Comparison of ENCODE assay signal across 18 cellular contexts in genomic region chr15:36988947-36989346, GRCh38.
"Had no signal": no experiment of that assay in that cellular context is flagged by ENCODE, and none has a peak within 500 bp of the region (broad histone marks: within the 10 kb centered on the region; RNA-seq: fewer than 3 reads in every experiment).

No MANE protein-coding gene starts in this region.

- H3K4me3 ChIP-seq: esophagus squamous epithelium, hepatocyte, lung had no signal

- ATAC-seq: activated CD4-positive, CD25-positive, alpha-beta regulatory T cell treated with anti-CD3 and anti-CD28 coated beads, Interleukin-2, amount 50 U/mL, for 24 hours; activated T-cell treated with anti-CD3 and anti-CD28 coated beads, Interleukin-2, amount 50 U/mL, for 4 hours; SK-N-SH treated with all-trans-retinoic acid at 6 μM for 48 hours; stimulated activated naive CD8-positive, alpha-beta T cell treated with anti-CD3 and anti-CD28 coated beads, Interleukin-15, Interleukin-2, amounts not matched to agents 100 U/mL and 50 U/mL, for 24 hours; T-cell had no signal

- H3K27me3 ChIP-seq: esophagus squamous epithelium, hepatocyte had no signal

- H3K27ac ChIP-seq: esophagus squamous epithelium, hepatocyte had no signal

- H3K9me3 ChIP-seq: esophagus squamous epithelium had no signal

- DNase-seq: activated CD4-positive, alpha-beta T cell treated with anti-CD3 and anti-CD28 coated beads, Interleukin-2, amount 50 U/mL, for 1 hour; activated CD8-positive, alpha-beta memory T cell treated with anti-CD3 and anti-CD28 coated beads, Interleukin-2, amount 50 U/mL, for 4 hours; activated naive CD4-positive, alpha-beta T cell treated with anti-CD3 and anti-CD28 coated beads for 36 hours; activated T-cell treated with anti-CD3 and anti-CD28 coated beads, Interleukin-2, amount 50 U/mL, for 4 hours; aorta; effector CD4-positive, alpha-beta T cell; esophagus squamous epithelium; islet precursor cell; occipital lobe; posterior cingulate gyrus; retina; stimulated activated naive CD8-positive, alpha-beta T cell treated with anti-CD3 and anti-CD28 coated beads, Interleukin-15, Interleukin-2, amounts not matched to agents 100 U/mL and 50 U/mL, for 24 hours; T-cell; trophoblast cell had no signal
